In the genomic region with DNA sequence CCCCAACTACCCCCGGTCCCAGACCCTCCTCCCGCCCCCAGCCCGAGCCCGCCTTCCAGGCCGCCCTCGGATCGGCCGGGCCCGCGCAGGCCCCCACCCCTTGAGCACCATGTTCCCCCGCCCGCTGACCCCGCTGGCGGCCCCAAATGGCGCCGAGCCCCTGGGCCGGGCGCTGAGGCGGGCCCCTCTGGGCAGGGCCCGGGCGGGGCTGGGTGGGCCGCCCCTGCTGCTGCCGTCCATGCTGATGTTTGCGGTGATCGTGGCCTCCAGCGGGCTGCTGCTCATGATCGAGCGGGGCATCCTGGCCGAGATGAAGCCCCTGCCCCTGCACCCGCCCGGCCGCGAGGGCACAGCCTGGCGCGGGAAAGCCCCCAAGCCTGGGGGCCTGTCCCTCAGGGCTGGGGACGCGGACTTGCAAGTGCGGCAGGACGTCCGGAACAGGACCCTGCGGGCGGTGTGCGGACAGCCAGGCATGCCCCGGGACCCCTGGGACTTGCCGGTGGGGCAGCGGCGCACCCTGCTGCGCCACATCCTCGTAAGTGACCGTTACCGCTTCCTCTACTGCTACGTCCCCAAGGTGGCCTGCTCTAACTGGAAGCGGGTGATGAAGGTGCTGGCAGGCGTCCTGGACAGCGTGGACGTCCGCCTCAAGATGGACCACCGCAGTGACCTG, we compare ENCODE assay signal across 8 cellular contexts. TPM values are rescaled to one million over a fixed set of nuclear protein-coding genes. Genes with fewer than 3 reads are reported as not detected.
DNase-seq lines count a peak whose midpoint lies in the region; ATAC-seq and TF ChIP-seq lines count a peak whose summit lies in the region.

No MANE protein-coding gene starts in this region.

- no peaks in the 10 kb centered on the region for H3K27me3 ChIP-seq in neuronal stem cell (ENCODE audit: control insufficient read depth in 3 of 3, insufficient read depth in 3 of 3, low read depth in 1 of 3, low read length in 3 of 3)

- H3K9ac ChIP-seq in neuronal stem cell (ENCODE audit: low read depth, low read length, poor library complexity) = peak overlapping the region; percentile 96

- peak overlapping the region; percentile 43 for H2BK15ac ChIP-seq in neuronal stem cell (ENCODE audit: low read length)

- no peak for TF ChIP-seq CTCF in 22Rv1 (IDR thresholded peaks at IDR 0.05)

- H3K4me2 ChIP-seq in neuronal stem cell (ENCODE audit: insufficient read depth, low read length, poor library complexity, severe bottlenecking) = peak overlapping the region; percentile 90

- peak; percentile 28 to 30 for DNase-seq in activated CD4-positive, alpha-beta T cell treated with anti-CD3 and anti-CD28 coated beads, Interleukin-2, amount 50 U/mL, for 48 hours
- DNase-seq in fibroblast of gingiva (ENCODE audit: low read depth) = peak; percentile 14
- DNase-seq in neuronal stem cell (ENCODE audit: low spot score) = peak; percentile 30
- no peak for DNase-seq in CD1c-positive myeloid dendritic cell (ENCODE audit: extremely low spot score)
- DNase-seq in SIG-M5 treated with dmso at 0.1 percent for 504 hours (lab: John Stamatoyannopoulos, UW; ENCODE audit: unreplicated experiment) = no peak

- H3K27ac ChIP-seq in 22Rv1 = peak overlapping the region; percentile 74
- peak overlapping the region; percentile 30 for H3K27ac ChIP-seq in neuronal stem cell (replicated peaks; ENCODE audit: low read length)

- peaks cover 0 to 15% of the 10 kb centered on the region in 2 donors for H3K4me1 ChIP-seq in neuronal stem cell (ENCODE audit: control insufficient read depth in 2 of 2, insufficient read depth in 1 of 2, low read depth in 1 of 2, low read length in 2 of 2)

- ATAC-seq in GM18511 (IDR thresholded peaks at IDR 0.05; ENCODE audit: unreplicated experiment) (peak; percentile 41), HG03439 (IDR thresholded peaks at IDR 0.05; ENCODE audit: unreplicated experiment) (peak; percentile 36)

- peak overlapping the region; percentile 94 for H3K14ac ChIP-seq in neuronal stem cell (ENCODE audit: low read length)

- H2AFZ ChIP-seq in neuronal stem cell (ENCODE audit: low read length) = no peak overlapping the region

- peaks cover 5 to 34% of the 10 kb centered on the region in 2 donors for H3K36me3 ChIP-seq in neuronal stem cell (replicated peaks in 1 of 2; ENCODE audit: control insufficient read depth in 2 of 2, insufficient read depth in 2 of 2, low read length in 2 of 2)

- H3K4me3 ChIP-seq in neuronal stem cell (ENCODE audit: low read length in 2 of 2) = peak overlapping the region in 1 of 2 donors; percentile 90

- peaks cover 6% of the 10 kb centered on the region for H3K79me1 ChIP-seq in neuronal stem cell (ENCODE audit: low read depth, low read length)

- H3K23ac ChIP-seq in neuronal stem cell (ENCODE audit: low read depth, low read length, poor library complexity) = peak overlapping the region; percentile 82

- H2BK12ac ChIP-seq in neuronal stem cell (ENCODE audit: low read length) = peak overlapping the region; percentile 77

- peak overlapping the region; percentile 99 for H3K18ac ChIP-seq in neuronal stem cell (ENCODE audit: low read length)

- WGBS in neuronal stem cell (ENCODE audit: extremely low coverage in 2 of 2, insufficient read length in 2 of 2, insufficient replicate concordance in 1 of 2), 2 donors = no CpG with 5 or more reads among the region's 58 CpGs

- peak overlapping the region; percentile 95 for H2BK5ac ChIP-seq in neuronal stem cell (ENCODE audit: low read length)

- peak overlapping the region; percentile 76 for H3K4ac ChIP-seq in neuronal stem cell (ENCODE audit: low read length)

- peak overlapping the region; percentile 93 for H2AK5ac ChIP-seq in neuronal stem cell (ENCODE audit: low read depth, low read length)

- H2BK120ac ChIP-seq in neuronal stem cell (ENCODE audit: low read depth, low read length) = peak overlapping the region; percentile 85

- no peaks in the 10 kb centered on the region for H3K9me3 ChIP-seq in neuronal stem cell (replicated peaks in 1 of 2; ENCODE audit: control insufficient read depth in 2 of 2, insufficient read depth in 1 of 2, low read depth in 1 of 2, low read length in 2 of 2)

- peak overlapping the region; percentile 92 for H4K8ac ChIP-seq in neuronal stem cell (ENCODE audit: low read depth, low read length)

- peak overlapping the region; percentile 67 for H4K91ac ChIP-seq in neuronal stem cell (ENCODE audit: low read depth, low read length, poor library complexity)

RNA-seq across cellular contexts. Expression of gene CHST14, which starts 0.5 kb away (rescaled TPM):
- 24.1 TPM for polyA plus RNA-seq in neuronal stem cell (2013, experiment 1 of 2)
- polyA plus RNA-seq in neuronal stem cell (2013, experiment 2 of 2) = 23.7 TPM

RNA-seq across cellular contexts. Expression of gene BAHD1, which starts 30.5 kb away (rescaled TPM):
- polyA plus RNA-seq in neuronal stem cell (2013, experiment 1 of 2) = 13.7 TPM
- 14.1 TPM for polyA plus RNA-seq in neuronal stem cell (2013, experiment 2 of 2)

Comparison
In these comparisons a context has a peak if more than half of its experiments do, and no peak if none do; other contexts are left out.
1. DNase-seq: peak in activated CD4-positive, alpha-beta T cell treated with anti-CD3 and anti-CD28 coated beads, Interleukin-2, amount 50 U/mL, for 48 hours (2 of 2), fibroblast of gingiva (single experiment) and neuronal stem cell (single experiment); none in CD1c-positive myeloid dendritic cell (single experiment) and SIG-M5 treated with dmso at 0.1 percent for 504 hours (single experiment).